ENCODE assay signal across 19 cellular contexts in the genomic region with DNA sequence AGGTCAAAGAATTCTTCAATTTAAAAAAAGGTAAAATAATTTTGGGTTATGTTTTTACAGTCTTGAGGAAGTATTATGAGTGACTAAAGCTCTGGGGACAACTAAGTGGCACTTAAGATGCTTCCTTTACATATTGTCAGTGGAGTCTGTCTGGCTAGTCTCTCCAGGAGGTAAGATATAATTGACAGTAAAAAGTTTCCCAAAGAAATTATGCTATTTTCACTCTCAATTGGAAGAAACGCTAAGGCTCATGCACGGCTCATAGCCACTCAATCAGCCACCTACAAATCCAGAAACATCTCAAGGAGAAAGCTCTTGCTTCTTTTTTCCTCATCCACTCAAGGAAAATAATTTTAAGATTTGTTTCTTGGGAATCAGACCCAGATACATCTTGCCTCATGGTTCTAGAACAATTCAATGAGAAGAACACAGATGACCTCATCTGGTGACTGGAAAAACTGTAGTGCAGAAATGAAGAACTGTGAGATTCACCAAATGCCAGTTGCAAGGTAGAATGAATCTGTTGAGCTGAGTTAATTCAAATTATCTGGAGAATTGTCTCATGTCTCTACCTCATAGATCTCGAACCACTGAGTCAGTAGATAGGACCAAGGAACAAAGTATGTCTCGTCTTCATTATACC.
DNase-seq lines count a peak whose midpoint lies in the region; ATAC-seq and TF ChIP-seq lines count a peak whose summit lies in the region.
"Had no signal": no experiment of that assay in that cellular context is flagged by ENCODE, and none has a peak within 500 bp of the region (broad histone marks: within the 10 kb centered on the region; RNA-seq: fewer than 3 reads in every experiment).

No MANE protein-coding gene starts in this region.

- no peaks in the 10 kb centered on the region for H4K20me1 ChIP-seq in smooth muscle cell (ENCODE audit: low read depth)

- H3K36me3 ChIP-seq in SK-N-MC (ENCODE audit: insufficient read depth, low read length) = no peaks in the 10 kb centered on the region
- no peaks in the 10 kb centered on the region for H3K36me3 ChIP-seq in smooth muscle cell (ENCODE audit: low read depth)
- H3K36me3 ChIP-seq: stomach had no signal

- no peaks in the 10 kb centered on the region for H3K79me2 ChIP-seq in smooth muscle cell (ENCODE audit: low read depth)

- no peak for TF ChIP-seq CTCF in smooth muscle cell (IDR thresholded peaks at IDR 0.05; ENCODE audit: borderline replicate concordance, insufficient read depth, poor library complexity, severe bottlenecking)

- peak overlapping the region; percentile 22 for H2AFZ ChIP-seq in smooth muscle cell (ENCODE audit: low read depth)

- no peaks in the 10 kb centered on the region for H3K27me3 ChIP-seq in smooth muscle cell (ENCODE audit: low read depth)
- H3K27me3 ChIP-seq: stomach had no signal

- peak; percentile 3 for DNase-seq in NCI-H1105 treated with DMSO at 0.1 percent for 48 hours (lab: John Stamatoyannopoulos, UW)
- no peak for DNase-seq in NCI-H1105 (lab: John Stamatoyannopoulos, UW)
- DNase-seq in SK-N-MC (ENCODE audit: low read depth, low spot score) = peak; percentile 55
- DNase-seq in fibroblast of peridontal ligament (ENCODE audit: extremely low read depth) = peak; percentile 60
- DNase-seq in smooth muscle cell (lab: John Stamatoyannopoulos, UW; ENCODE audit: unreplicated experiment) = no peak
- no peak for DNase-seq in NCI-H2227 treated with DMSO at 0.1 percent for 48 hours (lab: John Stamatoyannopoulos, UW)
- DNase-seq in stimulated activated CD4-positive, alpha-beta T cell treated with anti-CD3 and anti-CD28 coated beads, Interleukin-1b, Interleukin-23, amount 100 ng/mL, for 48 hours = no peak
- DNase-seq: 8988T; activated CD4-positive, alpha-beta T cell treated with anti-CD3 and anti-CD28 coated beads, Interleukin-2, amount 10 ng/mL, durations not matched to agents 24 days and 14 days; activated T-cell treated with anti-CD3 and anti-CD28 coated beads for 4 hours; hypothalamus; left cardiac atrium; MM.1S; NCI-H2029; NCI-H82; SHP77; stomach; T1000 had no signal

- no peaks in the 10 kb centered on the region for H3F3A ChIP-seq in smooth muscle cell (ENCODE audit: low read depth)

- 84% methylated on average over 4 of the region's 4 CpGs for WGBS in smooth muscle cell (ENCODE audit: low lambda C conversion rate)

- H3K9ac ChIP-seq in SK-N-MC (ENCODE audit: insufficient read length) = peak overlapping the region; percentile 2
- no peak overlapping the region for H3K9ac ChIP-seq in smooth muscle cell (ENCODE audit: low read depth)

- ATAC-seq in GM21619 (IDR thresholded peaks at IDR 0.05; ENCODE audit: unreplicated experiment) = no peak
- ATAC-seq: left cardiac atrium had no signal

- H3K4me2 ChIP-seq in smooth muscle cell = no peak overlapping the region

- H3K9me3 ChIP-seq in SK-N-MC (ENCODE audit: low read depth, low read length) (no peaks in the 10 kb centered on the region), smooth muscle cell (replicated peaks; ENCODE audit: low read depth) (no peaks in the 10 kb centered on the region)
- H3K9me3 ChIP-seq: stomach had no signal

- H3K4me3 ChIP-seq in SK-N-MC (no peak overlapping the region), smooth muscle cell (no peak overlapping the region)
- H3K4me3 ChIP-seq: stomach had no signal

- H3K27ac ChIP-seq in SK-N-MC (peak overlapping the region; percentile 49; the same call in 1 of the 2 replicates), smooth muscle cell (ENCODE audit: low read depth) (no peak overlapping the region)
- H3K27ac ChIP-seq: stomach had no signal

- H3K4me1 ChIP-seq in smooth muscle cell (ENCODE audit: low read depth) = no peaks in the 10 kb centered on the region
- H3K4me1 ChIP-seq: stomach had no signal

Comparison
In these comparisons a context has a peak if more than half of its experiments do, and no peak if none do; other contexts are left out.
1. DNase-seq: peak in NCI-H1105 treated with DMSO at 0.1 percent for 48 hours (single experiment), SK-N-MC (single experiment) and fibroblast of peridontal ligament (single experiment); none in NCI-H1105 (single experiment), smooth muscle cell (single experiment), NCI-H2227 treated with DMSO at 0.1 percent for 48 hours (single experiment) and stimulated activated CD4-positive, alpha-beta T cell treated with anti-CD3 and anti-CD28 coated beads, Interleukin-1b, Interleukin-23, amount 100 ng/mL, for 48 hours (single experiment).